Comparison of ENCODE assay signal across 1 cellular context in genomic region chr4:10022346-10023049, GRCh38.
TF ChIP-seq lines count a peak whose summit lies in the region.

No MANE protein-coding gene starts in this region.

TF ChIP-seq in HepG2, 621 proteins besides CTCF, POLR2A, EP300 and RAD21 (continued from another document):
- TF ChIP-seq KIAA2018 (CRISPR knock-in tag; IDR thresholded peaks at IDR 0.05; ENCODE audit: borderline replicate concordance) (no peak), CENPT (CRISPR knock-in tag; IDR thresholded peaks at IDR 0.05; ENCODE audit: low read depth) (no peak), ZNF687 (CRISPR knock-in tag; IDR thresholded peaks at IDR 0.05) (peak; percentile 36), HINFP (CRISPR knock-in tag; IDR thresholded peaks at IDR 0.05; ENCODE audit: low read depth) (no peak), EZH2 (conservative IDR thresholded peaks at IDR 0.05; ENCODE audit: low read depth, low read length) (no peak), AKAP8 (CRISPR knock-in tag; IDR thresholded peaks at IDR 0.05) (no peak), GZF1 (CRISPR knock-in tag; IDR thresholded peaks at IDR 0.05) (no peak), ZC3H13 (CRISPR knock-in tag; IDR thresholded peaks at IDR 0.05) (no peak)
- TF ChIP-seq, protein P1, sequence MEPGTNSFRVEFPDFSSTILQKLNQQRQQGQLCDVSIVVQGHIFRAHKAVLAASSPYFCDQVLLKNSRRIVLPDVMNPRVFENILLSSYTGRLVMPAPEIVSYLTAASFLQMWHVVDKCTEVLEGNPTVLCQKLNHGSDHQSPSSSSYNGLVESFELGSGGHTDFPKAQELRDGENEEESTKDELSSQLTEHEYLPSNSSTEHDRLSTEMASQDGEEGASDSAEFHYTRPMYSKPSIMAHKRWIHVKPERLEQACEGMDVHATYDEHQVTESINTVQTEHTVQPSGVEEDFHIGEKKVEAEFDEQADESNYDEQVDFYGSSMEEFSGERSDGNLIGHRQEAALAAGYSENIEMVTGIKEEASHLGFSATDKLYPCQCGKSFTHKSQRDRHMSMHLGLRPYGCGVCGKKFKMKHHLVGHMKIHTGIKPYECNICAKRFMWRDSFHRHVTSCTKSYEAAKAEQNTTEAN (CRISPR knock-in tag; conservative IDR thresholded peaks at IDR 0.05): no peak
- TF ChIP-seq, protein P2, sequence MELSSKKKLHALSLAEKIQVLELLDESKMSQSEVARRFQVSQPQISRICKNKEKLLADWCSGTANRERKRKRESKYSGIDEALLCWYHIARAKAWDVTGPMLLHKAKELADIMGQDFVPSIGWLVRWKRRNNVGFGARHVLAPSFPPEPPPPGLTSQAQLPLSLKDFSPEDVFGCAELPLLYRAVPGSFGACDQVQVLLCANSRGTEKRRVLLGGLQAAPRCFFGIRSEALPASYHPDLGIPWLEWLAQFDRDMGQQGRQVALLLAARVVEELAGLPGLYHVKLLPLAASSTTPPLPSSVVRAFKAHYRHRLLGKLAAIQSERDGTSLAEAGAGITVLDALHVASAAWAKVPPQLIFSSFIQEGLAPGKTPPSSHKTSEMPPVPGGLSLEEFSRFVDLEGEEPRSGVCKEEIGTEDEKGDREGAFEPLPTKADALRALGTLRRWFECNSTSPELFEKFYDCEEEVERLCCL (CRISPR knock-in tag; IDR thresholded peaks at IDR 0.05; ENCODE audit: borderline replicate concordance): no peak
- TF ChIP-seq, protein P3, sequence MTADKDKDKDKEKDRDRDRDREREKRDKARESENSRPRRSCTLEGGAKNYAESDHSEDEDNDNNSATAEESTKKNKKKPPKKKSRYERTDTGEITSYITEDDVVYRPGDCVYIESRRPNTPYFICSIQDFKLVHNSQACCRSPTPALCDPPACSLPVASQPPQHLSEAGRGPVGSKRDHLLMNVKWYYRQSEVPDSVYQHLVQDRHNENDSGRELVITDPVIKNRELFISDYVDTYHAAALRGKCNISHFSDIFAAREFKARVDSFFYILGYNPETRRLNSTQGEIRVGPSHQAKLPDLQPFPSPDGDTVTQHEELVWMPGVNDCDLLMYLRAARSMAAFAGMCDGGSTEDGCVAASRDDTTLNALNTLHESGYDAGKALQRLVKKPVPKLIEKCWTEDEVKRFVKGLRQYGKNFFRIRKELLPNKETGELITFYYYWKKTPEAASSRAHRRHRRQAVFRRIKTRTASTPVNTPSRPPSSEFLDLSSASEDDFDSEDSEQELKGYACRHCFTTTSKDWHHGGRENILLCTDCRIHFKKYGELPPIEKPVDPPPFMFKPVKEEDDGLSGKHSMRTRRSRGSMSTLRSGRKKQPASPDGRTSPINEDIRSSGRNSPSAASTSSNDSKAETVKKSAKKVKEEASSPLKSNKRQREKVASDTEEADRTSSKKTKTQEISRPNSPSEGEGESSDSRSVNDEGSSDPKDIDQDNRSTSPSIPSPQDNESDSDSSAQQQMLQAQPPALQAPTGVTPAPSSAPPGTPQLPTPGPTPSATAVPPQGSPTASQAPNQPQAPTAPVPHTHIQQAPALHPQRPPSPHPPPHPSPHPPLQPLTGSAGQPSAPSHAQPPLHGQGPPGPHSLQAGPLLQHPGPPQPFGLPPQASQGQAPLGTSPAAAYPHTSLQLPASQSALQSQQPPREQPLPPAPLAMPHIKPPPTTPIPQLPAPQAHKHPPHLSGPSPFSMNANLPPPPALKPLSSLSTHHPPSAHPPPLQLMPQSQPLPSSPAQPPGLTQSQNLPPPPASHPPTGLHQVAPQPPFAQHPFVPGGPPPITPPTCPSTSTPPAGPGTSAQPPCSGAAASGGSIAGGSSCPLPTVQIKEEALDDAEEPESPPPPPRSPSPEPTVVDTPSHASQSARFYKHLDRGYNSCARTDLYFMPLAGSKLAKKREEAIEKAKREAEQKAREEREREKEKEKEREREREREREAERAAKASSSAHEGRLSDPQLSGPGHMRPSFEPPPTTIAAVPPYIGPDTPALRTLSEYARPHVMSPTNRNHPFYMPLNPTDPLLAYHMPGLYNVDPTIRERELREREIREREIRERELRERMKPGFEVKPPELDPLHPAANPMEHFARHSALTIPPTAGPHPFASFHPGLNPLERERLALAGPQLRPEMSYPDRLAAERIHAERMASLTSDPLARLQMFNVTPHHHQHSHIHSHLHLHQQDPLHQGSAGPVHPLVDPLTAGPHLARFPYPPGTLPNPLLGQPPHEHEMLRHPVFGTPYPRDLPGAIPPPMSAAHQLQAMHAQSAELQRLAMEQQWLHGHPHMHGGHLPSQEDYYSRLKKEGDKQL (CRISPR knock-in tag; IDR thresholded peaks at IDR 0.05; ENCODE audit: low read depth): no peak
- TF ChIP-seq, protein P4, sequence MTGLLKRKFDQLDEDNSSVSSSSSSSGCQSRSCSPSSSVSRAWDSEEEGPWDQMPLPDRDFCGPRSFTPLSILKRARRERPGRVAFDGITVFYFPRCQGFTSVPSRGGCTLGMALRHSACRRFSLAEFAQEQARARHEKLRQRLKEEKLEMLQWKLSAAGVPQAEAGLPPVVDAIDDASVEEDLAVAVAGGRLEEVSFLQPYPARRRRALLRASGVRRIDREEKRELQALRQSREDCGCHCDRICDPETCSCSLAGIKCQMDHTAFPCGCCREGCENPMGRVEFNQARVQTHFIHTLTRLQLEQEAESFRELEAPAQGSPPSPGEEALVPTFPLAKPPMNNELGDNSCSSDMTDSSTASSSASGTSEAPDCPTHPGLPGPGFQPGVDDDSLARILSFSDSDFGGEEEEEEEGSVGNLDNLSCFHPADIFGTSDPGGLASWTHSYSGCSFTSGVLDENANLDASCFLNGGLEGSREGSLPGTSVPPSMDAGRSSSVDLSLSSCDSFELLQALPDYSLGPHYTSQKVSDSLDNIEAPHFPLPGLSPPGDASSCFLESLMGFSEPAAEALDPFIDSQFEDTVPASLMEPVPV (CRISPR knock-in tag; IDR thresholded peaks at IDR 0.05): no peak
